Comparison of ENCODE assay signal across 11 cellular contexts in genomic region chr4:39931441-39931901, GRCh38. TPM values are rescaled to one million over a fixed set of nuclear protein-coding genes. Genes with fewer than 3 reads are reported as not detected.
DNase-seq lines count a peak whose midpoint lies in the region; ATAC-seq and TF ChIP-seq lines count a peak whose summit lies in the region.
"Had no signal": no experiment of that assay in that cellular context is flagged by ENCODE, and none has a peak within 500 bp of the region (broad histone marks: within the 10 kb centered on the region; RNA-seq: fewer than 3 reads in every experiment).

No MANE protein-coding gene starts in this region.

- H3K4me3 Mint-ChIP-seq in activated naive CD4-positive, alpha-beta T cell treated with anti-CD3 and anti-CD28 coated beads for 36 hours, result no peak overlapping the region

- H3K36me3 ChIP-seq in body of pancreas (replicated peaks in 1 of 2; ENCODE audit: insufficient read depth in 1 of 2, low read depth in 2 of 2) (peaks cover 0 to 2% of the 10 kb centered on the region in 2 donors), transverse colon (peaks cover 0 to 4% (median 0%) of the 10 kb centered on the region in 4 donors)

- H3K4me1 ChIP-seq in body of pancreas (peaks cover 33% of the 10 kb centered on the region), transverse colon (peaks cover 0 to 35% (median 17%) of the 10 kb centered on the region in 4 donors)

- H3K27me3 Mint-ChIP-seq in activated naive CD4-positive, alpha-beta T cell treated with anti-CD3 and anti-CD28 coated beads for 36 hours (ENCODE audit: low read depth), result no peaks in the 10 kb centered on the region

- in situ Hi-C loops in transverse colon (cut with MboI; ENCODE audit: low pct_ligation_motif_present in 1 of 4, low pct_unique_long_range_greater_than_20kb in 1 of 4, low sequenced_read_pairs in 3 of 4), result no loop called here

- intact Hi-C loops in activated naive CD4-positive, alpha-beta T cell treated with anti-CD3 and anti-CD28 coated beads for 36 hours (cut with micrococcal nuclease), result loop anchor here (2.0 kb wide), 2 partner anchors 15 to 45 kb away; partner anchors contain the start of gene PDS5A
- intact Hi-C loops in body of pancreas (cut with DNase I) (no loop called here), transverse colon (cut with DNase I; ENCODE audit: low total_unique reads) (no loop called here)

- no peak for TF ChIP-seq EP300 in transverse colon (IDR thresholded peaks at IDR 0.05; ENCODE audit: low read depth)

- peak; percentile 31 for DNase-seq in activated naive CD4-positive, alpha-beta T cell treated with anti-CD3 and anti-CD28 coated beads for 36 hours
- no peak for DNase-seq in activated naive CD4-positive, alpha-beta T cell (lab: John Stamatoyannopoulos, UW)
- peak; percentile 25 for DNase-seq in HT-29 (ENCODE audit: low spot score)
- DNase-seq in body of pancreas, result peak in 1 of 4 donors; percentile 26
- DNase-seq in transverse colon, result no peak
- no peak for DNase-seq in caudate nucleus (lab: John Stamatoyannopoulos, UW)
- DNase-seq: aorta, GM23248, NCI-H1105 had no signal

- H3K27ac Mint-ChIP-seq in activated naive CD4-positive, alpha-beta T cell treated with anti-CD3 and anti-CD28 coated beads for 36 hours, result peak overlapping the region; percentile 42

- ATAC-seq in body of pancreas (peak; percentile 40), GM18861 (IDR thresholded peaks at IDR 0.05; ENCODE audit: unreplicated experiment) (no peak), GM18505 (IDR thresholded peaks at IDR 0.05; ENCODE audit: unreplicated experiment) (no peak)

- peaks cover 50% of the 10 kb centered on the region for H3K4me1 Mint-ChIP-seq in activated naive CD4-positive, alpha-beta T cell treated with anti-CD3 and anti-CD28 coated beads for 36 hours (ENCODE audit: low read depth)

- TF ChIP-seq CTCF in body of pancreas (IDR thresholded peaks at IDR 0.05), result no peak
- TF ChIP-seq CTCF in transverse colon (IDR thresholded peaks at IDR 0.05), result no peak

- H3K9me3 Mint-ChIP-seq in activated naive CD4-positive, alpha-beta T cell treated with anti-CD3 and anti-CD28 coated beads for 36 hours, result no peaks in the 10 kb centered on the region

- CTCF ChIA-PET in activated naive CD4-positive, alpha-beta T cell treated with anti-CD3 and anti-CD28 coated beads for 36 hours (lab: Charles Lee), result no interaction called here

- 31 to 33% methylated on average over 5 of the region's 5 CpGs for WGBS in body of pancreas, 2 donors
- 44 to 56% methylated on average over 4 to 5 of the region's 5 CpGs for WGBS in transverse colon (ENCODE audit: low coverage in 1 of 2), 2 donors

- H3K9me3 ChIP-seq in body of pancreas (no peaks in the 10 kb centered on the region), transverse colon (no peaks in the 10 kb centered on the region)

- no peak overlapping the region for H3K4me3 ChIP-seq in body of pancreas
- no peak overlapping the region for H3K4me3 ChIP-seq in transverse colon
- H3K4me3 ChIP-seq: GM23248 had no signal

- TF ChIP-seq POLR2A in body of pancreas (IDR thresholded peaks at IDR 0.05) (no peak), transverse colon (IDR thresholded peaks at IDR 0.05) (no peak), GM18505 (IDR thresholded peaks at IDR 0.05; ENCODE audit: borderline replicate concordance, extremely low read depth, insufficient read depth, insufficient read length) (no peak)

- H3K27me3 ChIP-seq in body of pancreas, result no peaks in the 10 kb centered on the region
- no peaks in the 10 kb centered on the region for H3K27me3 ChIP-seq in transverse colon

- H3K36me3 Mint-ChIP-seq in activated naive CD4-positive, alpha-beta T cell treated with anti-CD3 and anti-CD28 coated beads for 36 hours (ENCODE audit: low read depth), result peaks cover 21% of the 10 kb centered on the region

- H3K27ac ChIP-seq in body of pancreas (peak overlapping the region in 2 of 4 donors; percentile 4 to 60), transverse colon (peak overlapping the region in 3 of 4 donors; percentile 17 to 40 (median 40)), caudate nucleus (ENCODE audit: low read depth, low read length) (no peak overlapping the region)
- H3K27ac ChIP-seq: GM23248 had no signal

RNA-seq across cellular contexts. Expression of gene PDS5A, which starts 46.2 kb away (rescaled TPM):
- 10 to 100 TPM; 86.8 to 89.1 TPM for total RNA-seq in activated naive CD4-positive, alpha-beta T cell treated with anti-CD3 and anti-CD28 coated beads for 36 hours
- 38.0 and 40.5 TPM in 2 replicates for total RNA-seq in HT-29 (2014; rRNA removed; shearing (Covaris generic))
- total RNA-seq in body of pancreas (10 to 100 TPM; 44.9 to 50.8 TPM), transverse colon (10 to 100 TPM; 62.1 to 74.0 (median 68.5) TPM)

Comparison
In these comparisons a context has a peak if more than half of its experiments do, and no peak if none do; other contexts are left out.
1. DNase-seq: peak in activated naive CD4-positive, alpha-beta T cell treated with anti-CD3 and anti-CD28 coated beads for 36 hours (single experiment) and HT-29 (single experiment); none in activated naive CD4-positive, alpha-beta T cell (0 of 4), transverse colon (single experiment) and caudate nucleus (0 of 61).